In the genomic region with DNA sequence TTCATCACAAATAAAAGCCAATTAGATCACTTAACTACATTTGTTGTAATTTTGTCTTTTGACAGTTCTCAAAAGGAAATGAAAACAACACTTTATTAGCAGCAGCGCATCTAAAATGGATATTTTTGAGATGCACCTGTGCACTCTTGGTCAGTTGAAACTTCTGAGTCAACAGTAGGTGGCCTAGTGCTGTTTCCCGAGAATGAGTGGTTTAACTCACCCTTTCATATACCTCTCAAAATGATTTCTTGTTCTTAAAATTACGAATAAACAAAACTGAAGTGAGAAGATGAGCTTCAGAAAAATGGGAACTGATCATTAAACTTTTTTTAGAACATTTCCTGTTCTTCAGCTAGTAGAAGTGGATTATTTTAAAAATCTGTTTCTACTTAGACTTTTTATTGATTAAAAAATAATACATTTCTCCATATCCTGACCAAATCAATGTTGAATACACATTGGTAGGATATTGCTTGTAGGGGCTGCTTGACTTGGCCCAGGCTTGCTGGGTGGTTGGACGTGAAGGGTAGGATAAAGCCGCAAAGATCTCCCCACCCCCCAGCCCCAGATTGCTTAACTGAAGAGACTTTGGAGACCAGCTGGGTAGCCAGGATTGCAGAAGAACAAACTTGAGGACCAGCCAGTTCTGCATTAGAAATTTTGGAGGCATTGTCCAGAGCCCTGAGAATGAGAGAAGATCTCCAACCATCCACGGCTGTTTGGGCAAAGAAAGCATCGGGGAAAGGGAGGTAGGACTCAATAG, we compare ENCODE assay signal across 1 cellular context.
TF ChIP-seq lines count a peak whose summit lies in the region.

No MANE protein-coding gene starts in this region.

TF ChIP-seq in SK-N-SH, 30 proteins besides CTCF, POLR2A, EP300 and RAD21 (continued from another document):
- TF ChIP-seq, protein P1, sequence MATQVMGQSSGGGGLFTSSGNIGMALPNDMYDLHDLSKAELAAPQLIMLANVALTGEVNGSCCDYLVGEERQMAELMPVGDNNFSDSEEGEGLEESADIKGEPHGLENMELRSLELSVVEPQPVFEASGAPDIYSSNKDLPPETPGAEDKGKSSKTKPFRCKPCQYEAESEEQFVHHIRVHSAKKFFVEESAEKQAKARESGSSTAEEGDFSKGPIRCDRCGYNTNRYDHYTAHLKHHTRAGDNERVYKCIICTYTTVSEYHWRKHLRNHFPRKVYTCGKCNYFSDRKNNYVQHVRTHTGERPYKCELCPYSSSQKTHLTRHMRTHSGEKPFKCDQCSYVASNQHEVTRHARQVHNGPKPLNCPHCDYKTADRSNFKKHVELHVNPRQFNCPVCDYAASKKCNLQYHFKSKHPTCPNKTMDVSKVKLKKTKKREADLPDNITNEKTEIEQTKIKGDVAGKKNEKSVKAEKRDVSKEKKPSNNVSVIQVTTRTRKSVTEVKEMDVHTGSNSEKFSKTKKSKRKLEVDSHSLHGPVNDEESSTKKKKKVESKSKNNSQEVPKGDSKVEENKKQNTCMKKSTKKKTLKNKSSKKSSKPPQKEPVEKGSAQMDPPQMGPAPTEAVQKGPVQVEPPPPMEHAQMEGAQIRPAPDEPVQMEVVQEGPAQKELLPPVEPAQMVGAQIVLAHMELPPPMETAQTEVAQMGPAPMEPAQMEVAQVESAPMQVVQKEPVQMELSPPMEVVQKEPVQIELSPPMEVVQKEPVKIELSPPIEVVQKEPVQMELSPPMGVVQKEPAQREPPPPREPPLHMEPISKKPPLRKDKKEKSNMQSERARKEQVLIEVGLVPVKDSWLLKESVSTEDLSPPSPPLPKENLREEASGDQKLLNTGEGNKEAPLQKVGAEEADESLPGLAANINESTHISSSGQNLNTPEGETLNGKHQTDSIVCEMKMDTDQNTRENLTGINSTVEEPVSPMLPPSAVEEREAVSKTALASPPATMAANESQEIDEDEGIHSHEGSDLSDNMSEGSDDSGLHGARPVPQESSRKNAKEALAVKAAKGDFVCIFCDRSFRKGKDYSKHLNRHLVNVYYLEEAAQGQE (IDR thresholded peaks at IDR 0.05; ENCODE audit: low read depth, low read length) = no peak
